1 cellular context compared by ENCODE assay signal in genomic region chr2:25041928-25042320, GRCh38.
TF ChIP-seq lines count a peak whose summit lies in the region.

Gene EFR3B, plus strand, starts transcription at chr2:25042076. Its CDS starts 237 bp downstream, at chr2:25042313.

TF ChIP-seq in HepG2, 621 proteins besides CTCF, POLR2A, EP300 and RAD21 (continued from another document and continues in another):
- TF ChIP-seq ZNF770 (CRISPR knock-in tag; IDR thresholded peaks at IDR 0.05): no peak
- TF ChIP-seq ZNF329 (CRISPR knock-in tag; IDR thresholded peaks at IDR 0.05; ENCODE audit: low read depth): 0 out of 2 replicates have a peak, but pooled peaks have one; percentile 37
- TF ChIP-seq NR2C2 (CRISPR knock-in tag; IDR thresholded peaks at IDR 0.05; ENCODE audit: borderline replicate concordance): peak; percentile 9
- TF ChIP-seq THAP8 (CRISPR knock-in tag; IDR thresholded peaks at IDR 0.05; ENCODE audit: borderline replicate concordance): no peak
- 0 out of 2 replicates have a peak, but pooled peaks have one; percentile 29 for TF ChIP-seq MEIS2 (CRISPR knock-in tag; IDR thresholded peaks at IDR 0.05)
- TF ChIP-seq ZNF274 (CRISPR knock-in tag; IDR thresholded peaks at IDR 0.05): no peak
- TF ChIP-seq ONECUT2 (CRISPR knock-in tag; IDR thresholded peaks at IDR 0.05): no peak
- TF ChIP-seq ZBTB33 (CRISPR knock-in tag; IDR thresholded peaks at IDR 0.05): no peak
- TF ChIP-seq HNRNPLL (IDR thresholded peaks at IDR 0.05; ENCODE audit: low read depth, low read length, poor library complexity, severe bottlenecking): peak; percentile 25
- TF ChIP-seq CAMTA2 (CRISPR knock-in tag; IDR thresholded peaks at IDR 0.05; ENCODE audit: borderline replicate concordance): no peak
- TF ChIP-seq ZNF24 (IDR thresholded peaks at IDR 0.05): no peak
- no peak for TF ChIP-seq ZNF441 (CRISPR knock-in tag; IDR thresholded peaks at IDR 0.05; ENCODE audit: borderline replicate concordance)
- no peak for TF ChIP-seq ZNF33B (CRISPR knock-in tag; IDR thresholded peaks at IDR 0.05)
- no peak for TF ChIP-seq ZNF782 (CRISPR knock-in tag; IDR thresholded peaks at IDR 0.05; ENCODE audit: borderline replicate concordance)
- no peak for TF ChIP-seq MAFK (conservative IDR thresholded peaks at IDR 0.05 in 1 of 2, IDR thresholded peaks at IDR 0.05 in 1 of 2; ENCODE audit: low read length in 2 of 2)
- no peak for TF ChIP-seq ZNF484 (CRISPR knock-in tag; IDR thresholded peaks at IDR 0.05; ENCODE audit: borderline replicate concordance, low read depth)
- TF ChIP-seq SSRP1 (CRISPR knock-in tag; IDR thresholded peaks at IDR 0.05): no peak
- TF ChIP-seq ZBTB10 (CRISPR knock-in tag; IDR thresholded peaks at IDR 0.05; ENCODE audit: borderline replicate concordance): no peak
- TF ChIP-seq SYNCRIP (IDR thresholded peaks at IDR 0.05; ENCODE audit: insufficient read depth, low read depth, low read length): no peak
- TF ChIP-seq ZBED4 (CRISPR knock-in tag; IDR thresholded peaks at IDR 0.05; ENCODE audit: borderline replicate concordance): 0 out of 2 replicates have a peak, but pooled peaks have one; percentile 23
- TF ChIP-seq CENPT (CRISPR knock-in tag; IDR thresholded peaks at IDR 0.05; ENCODE audit: low read depth): no peak
- no peak for TF ChIP-seq PRMT3 (CRISPR knock-in tag; IDR thresholded peaks at IDR 0.05; ENCODE audit: borderline replicate concordance, low read depth)
- no peak for TF ChIP-seq SNAPC2 (CRISPR knock-in tag; IDR thresholded peaks at IDR 0.05)
- no peak for TF ChIP-seq ZNF562 (CRISPR knock-in tag; IDR thresholded peaks at IDR 0.05; ENCODE audit: borderline replicate concordance)
- no peak for TF ChIP-seq ZNF431 (CRISPR knock-in tag; IDR thresholded peaks at IDR 0.05; ENCODE audit: borderline replicate concordance, low read depth)
- no peak for TF ChIP-seq ZBTB42 (CRISPR knock-in tag; IDR thresholded peaks at IDR 0.05)
- no peak for TF ChIP-seq ATRX (CRISPR knock-in tag; IDR thresholded peaks at IDR 0.05; ENCODE audit: borderline replicate concordance)
- no peak for TF ChIP-seq HOXA9 (CRISPR knock-in tag; IDR thresholded peaks at IDR 0.05; ENCODE audit: borderline replicate concordance)
- TF ChIP-seq BCL6 (CRISPR knock-in tag; IDR thresholded peaks at IDR 0.05): 0 out of 2 replicates have a peak, but pooled peaks have one; percentile 11
- TF ChIP-seq FOXJ3 (CRISPR knock-in tag; IDR thresholded peaks at IDR 0.05; ENCODE audit: borderline replicate concordance): no peak
- no peak for TF ChIP-seq MTF2 (CRISPR knock-in tag; IDR thresholded peaks at IDR 0.05; ENCODE audit: borderline replicate concordance)
- no peak for TF ChIP-seq ZBTB7B (CRISPR knock-in tag; IDR thresholded peaks at IDR 0.05)
- no peak for TF ChIP-seq ZNF644 (CRISPR knock-in tag; IDR thresholded peaks at IDR 0.05; ENCODE audit: low read depth)
- no peak for TF ChIP-seq SALL1 (CRISPR knock-in tag; IDR thresholded peaks at IDR 0.05)
- TF ChIP-seq CHD2 (IDR thresholded peaks at IDR 0.05; ENCODE audit: low read depth, low read length): peak; percentile 38; the same call in 1 of the 2 replicates
- TF ChIP-seq ARHGAP35 (CRISPR knock-in tag; IDR thresholded peaks at IDR 0.05; ENCODE audit: borderline replicate concordance): no peak
- TF ChIP-seq ZNF256 (CRISPR knock-in tag; conservative IDR thresholded peaks at IDR 0.05): no peak
- TF ChIP-seq ZNF7 (CRISPR knock-in tag; IDR thresholded peaks at IDR 0.05): no peak
- TF ChIP-seq DZIP1 (CRISPR knock-in tag; IDR thresholded peaks at IDR 0.05): no peak
- peak; percentile 43; the same call in 1 of the 2 replicates for TF ChIP-seq UBTF (CRISPR knock-in tag; IDR thresholded peaks at IDR 0.05)
- no peak for TF ChIP-seq MYPOP (CRISPR knock-in tag; IDR thresholded peaks at IDR 0.05)
- TF ChIP-seq RBAK (CRISPR knock-in tag; IDR thresholded peaks at IDR 0.05): no peak
- no peak for TF ChIP-seq ZNF749 (CRISPR knock-in tag; IDR thresholded peaks at IDR 0.05; ENCODE audit: borderline replicate concordance)
